ENCODE assay signal across 9 cellular contexts in the genomic region with DNA sequence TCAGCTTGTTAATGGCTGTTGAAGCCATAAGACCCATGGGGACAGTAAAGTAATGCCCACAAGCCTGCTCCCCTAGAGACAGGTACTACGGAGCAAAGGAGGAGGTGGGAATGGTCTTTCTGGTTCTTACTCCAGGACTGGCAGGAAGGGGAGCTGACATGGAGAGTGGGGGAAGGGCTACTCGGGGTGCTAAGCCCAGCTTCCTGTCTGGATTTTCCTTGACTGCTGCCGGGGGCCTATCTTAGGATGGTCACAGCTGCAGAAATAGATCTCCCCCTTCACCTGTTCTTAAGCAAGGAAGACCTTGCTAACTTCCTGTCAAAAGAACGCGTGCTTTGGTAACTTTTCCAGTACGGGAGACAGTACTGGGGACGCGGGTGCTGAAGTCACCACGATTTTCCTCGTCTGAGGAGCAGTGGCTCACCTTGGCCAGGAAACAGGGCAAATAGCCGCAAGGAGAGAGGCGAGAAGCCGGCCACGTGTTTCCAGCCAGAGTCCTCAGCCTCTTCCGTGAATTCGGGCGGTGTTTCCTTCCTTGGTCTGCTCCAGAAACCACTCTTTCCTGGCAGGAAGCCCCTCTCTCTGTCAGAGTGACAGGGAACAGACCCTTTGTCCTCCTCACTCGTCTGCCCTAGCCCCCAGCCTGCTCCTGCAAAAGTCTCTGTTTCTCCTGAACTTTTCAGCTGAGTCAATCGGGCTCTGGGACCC. TPM values are rescaled to one million over a fixed set of nuclear protein-coding genes. Genes with fewer than 3 reads are reported as not detected.
DNase-seq lines count a peak whose midpoint lies in the region; ATAC-seq and TF ChIP-seq lines count a peak whose summit lies in the region.
"Had no signal": no experiment of that assay in that cellular context is flagged by ENCODE, and none has a peak within 500 bp of the region (broad histone marks: within the 10 kb centered on the region; RNA-seq: fewer than 3 reads in every experiment).

No MANE protein-coding gene starts in this region.

- H3K4me3 ChIP-seq in mammary epithelial cell (replicated peaks in 1 of 3; ENCODE audit: insufficient read depth in 1 of 3, low read depth in 2 of 3, low read length in 3 of 3) (no peak overlapping the region), urinary bladder (ENCODE audit: low read depth, low read length) (peak overlapping the region; percentile 49)

- H3K27me3 Mint-ChIP-seq in activated T-cell treated with anti-CD3 and anti-CD28 coated beads, Interleukin-2, amount 50 U/mL, for 72 hours (ENCODE audit: low read depth): peaks cover 5% of the 10 kb centered on the region
- H3K27me3 Mint-ChIP-seq in mesothelial cell of epicardium (ENCODE audit: low read depth): peaks cover 54% of the 10 kb centered on the region

- DNase-seq in activated T-cell treated with anti-CD3 and anti-CD28 coated beads, Interleukin-2, amount 50 U/mL, for 72 hours: no peak
- DNase-seq in activated T-cell treated with anti-CD3 and anti-CD28 coated beads for 4 hours (no peak), mammary epithelial cell (no peak), mesothelial cell of epicardium (ENCODE audit: low spot score in 2 of 2, unreplicated experiment in 2 of 2) (no peak), SW480 (ENCODE audit: low spot score) (no peak), NCI-H146 (lab: John Stamatoyannopoulos, UW) (no peak), AG08396 (ENCODE audit: low spot score) (no peak)

- WGBS in mammary epithelial cell (ENCODE audit: low coverage, missing lambda C conversion rate): 38% methylated on average over 14 of the region's 19 CpGs
- WGBS in urinary bladder: 17% methylated on average over 19 of the region's 19 CpGs

- H4K20me1 ChIP-seq in mammary epithelial cell (ENCODE audit: insufficient read depth, low read length): no peaks in the 10 kb centered on the region

- no peak for ATAC-seq in activated T-cell treated with anti-CD3 and anti-CD28 coated beads, Interleukin-2, amount 50 U/mL, for 72 hours (replicated peaks in 1 of 2)

- CTCF ChIA-PET in mammary epithelial cell (lab: Charles Lee; ENCODE audit: low non-redundant PET): no interaction called here

- H3K4me3 Mint-ChIP-seq in activated T-cell treated with anti-CD3 and anti-CD28 coated beads, Interleukin-2, amount 50 U/mL, for 72 hours: peak overlapping the region; percentile 82 to 95
- H3K4me3 Mint-ChIP-seq in mesothelial cell of epicardium: peak overlapping the region; percentile 87

- H3K9me3 ChIP-seq in mammary epithelial cell (replicated peaks; ENCODE audit: insufficient read depth, low read length): no peaks in the 10 kb centered on the region

- no peak for TF ChIP-seq CTCF in mammary epithelial cell (conservative IDR thresholded peaks at IDR 0.05 in 1 of 2, IDR thresholded peaks at IDR 0.05 in 1 of 2; ENCODE audit: extremely low read depth in 1 of 2, insufficient read depth in 1 of 2, low read depth in 1 of 2, low read length in 2 of 2)
- TF ChIP-seq CTCF in mesothelial cell of epicardium (IDR thresholded peaks at IDR 0.05; ENCODE audit: unreplicated experiment): no peak

- peaks cover 9% of the 10 kb centered on the region for H3K4me1 ChIP-seq in mammary epithelial cell (ENCODE audit: insufficient read depth, low read length)
- no peaks in the 10 kb centered on the region for H3K4me1 ChIP-seq in urinary bladder (ENCODE audit: insufficient read depth)

- BruUV-seq in mammary epithelial cell (replicated peaks; lab: Mats Ljungman, UMichigan): no TSS peak

- dilution Hi-C loops in mammary epithelial cell (cut with HindIII; ENCODE audit: low sequenced_read_pairs): no loop called here

- in situ Hi-C loops in mammary epithelial cell (cut with MboI; ENCODE audit: low sequenced_read_pairs in 2 of 2): no loop called here

- H3K27ac ChIP-seq in mammary epithelial cell (ENCODE audit: insufficient read depth, low read depth, low read length): no peak overlapping the region
- H3K27ac ChIP-seq in urinary bladder (ENCODE audit: low read depth): no peak overlapping the region

- peak overlapping the region; percentile 66 for H3K27ac Mint-ChIP-seq in activated T-cell treated with anti-CD3 and anti-CD28 coated beads, Interleukin-2, amount 50 U/mL, for 72 hours
- H3K27ac Mint-ChIP-seq in mesothelial cell of epicardium: no peak overlapping the region

- H2AFZ ChIP-seq in mammary epithelial cell (ENCODE audit: low read depth, low read length): peak overlapping the region; percentile 98

- peaks cover 34% of the 10 kb centered on the region for H3K4me1 Mint-ChIP-seq in activated T-cell treated with anti-CD3 and anti-CD28 coated beads, Interleukin-2, amount 50 U/mL, for 72 hours (ENCODE audit: low read depth)
- H3K4me1 Mint-ChIP-seq in mesothelial cell of epicardium: peaks cover 9% of the 10 kb centered on the region

- H3K79me2 ChIP-seq in mammary epithelial cell (ENCODE audit: insufficient read depth, low read length): no peaks in the 10 kb centered on the region

- intact Hi-C loops in mammary epithelial cell (cut with micrococcal nuclease): no loop called here

- no peak overlapping the region for H3K9ac ChIP-seq in mammary epithelial cell (ENCODE audit: insufficient read depth, low read length)

- H3K27me3 ChIP-seq in mammary epithelial cell (ENCODE audit: insufficient read depth, low read length): no peaks in the 10 kb centered on the region

- H3K36me3 ChIP-seq in mammary epithelial cell (ENCODE audit: insufficient read depth, low read length) (no peaks in the 10 kb centered on the region), urinary bladder (ENCODE audit: insufficient read depth) (no peaks in the 10 kb centered on the region)

- H3K4me2 ChIP-seq in mammary epithelial cell (ENCODE audit: insufficient read depth, low read depth, low read length): peak overlapping the region; percentile 100

- no peaks in the 10 kb centered on the region for H3K36me3 Mint-ChIP-seq in activated T-cell treated with anti-CD3 and anti-CD28 coated beads, Interleukin-2, amount 50 U/mL, for 72 hours (ENCODE audit: insufficient read depth in 2 of 2)
- no peaks in the 10 kb centered on the region for H3K36me3 Mint-ChIP-seq in mesothelial cell of epicardium

- H3K9me3 Mint-ChIP-seq in activated T-cell treated with anti-CD3 and anti-CD28 coated beads, Interleukin-2, amount 50 U/mL, for 72 hours: no peaks in the 10 kb centered on the region
- no peaks in the 10 kb centered on the region for H3K9me3 Mint-ChIP-seq in mesothelial cell of epicardium

RNA-seq across cellular contexts. Expression of gene PRR29, which starts 0.7 kb away (rescaled TPM):
- 1 to 10 TPM in 1 of 2 donors, under 1 TPM in 1; 0.96 to 1.1 TPM for total RNA-seq in activated T-cell treated with anti-CD3 and anti-CD28 coated beads, Interleukin-2, amount 50 U/mL, for 72 hours
- under 1 TPM; under 0.01 to 0.09 TPM for total RNA-seq in mammary epithelial cell
- polyA plus RNA-seq in mammary epithelial cell: 0.09 TPM
- polyA minus RNA-seq in mammary epithelial cell: 0.31 TPM
- total RNA-seq in mesothelial cell of epicardium: 1.9 to 2.0 TPM (median 2.0 TPM) in 3 replicates
- 0.42 TPM for total RNA-seq in urinary bladder
- 0.34 TPM for polyA plus RNA-seq in urinary bladder
- total RNA-seq: SK-MEL-5 had no signal

RNA-seq across cellular contexts. Expression of gene ICAM2, which starts 22.9 kb away (rescaled TPM):
- 10 to 100 TPM; 49.9 to 55.7 TPM for total RNA-seq in activated T-cell treated with anti-CD3 and anti-CD28 coated beads, Interleukin-2, amount 50 U/mL, for 72 hours
- total RNA-seq in mammary epithelial cell: 1 to 10 TPM in 1 of 2 donors, under 1 TPM in 1; 0.49 to 2.8 TPM
- 0.36 TPM for polyA plus RNA-seq in mammary epithelial cell
- not detected for polyA minus RNA-seq in mammary epithelial cell
- 0.22 TPM in 1 of 3 replicates, not detected in the others for total RNA-seq in mesothelial cell of epicardium
- 29.0 TPM for total RNA-seq in urinary bladder
- 38.3 TPM for polyA plus RNA-seq in urinary bladder

RNA-seq across cellular contexts. Expression of gene SCN4A, which starts 24.8 kb away (rescaled TPM):
- 1 to 10 TPM in 1 of 2 donors, under 1 TPM in 1; 0.93 to 1.0 TPM for total RNA-seq in activated T-cell treated with anti-CD3 and anti-CD28 coated beads, Interleukin-2, amount 50 U/mL, for 72 hours
- total RNA-seq in mammary epithelial cell (not detected), mesothelial cell of epicardium (0.14 to 0.60 TPM (median 0.51 TPM) in 3 replicates), urinary bladder (1.6 TPM)
- polyA plus RNA-seq in mammary epithelial cell (0.01 TPM), urinary bladder (0.65 TPM)
- not detected for polyA minus RNA-seq in mammary epithelial cell
- total RNA-seq: SK-MEL-5 had no signal
